8 cellular contexts compared by ENCODE assay signal in genomic region chr16:88804173-88804551, GRCh38. TPM values are rescaled to one million over a fixed set of nuclear protein-coding genes. Genes with fewer than 3 reads are reported as not detected.
DNase-seq lines count a peak whose midpoint lies in the region; ATAC-seq, FAIRE-seq and TF ChIP-seq lines count a peak whose summit lies in the region.

No MANE protein-coding gene starts in this region.

- H3K27me3 Mint-ChIP-seq in activated CD8-positive, alpha-beta memory T cell treated with anti-CD3 and anti-CD28 coated beads, Interleukin-2, amount 10 ng/mL, durations not matched to agents 7 days and 5 days, result no peaks in the 10 kb centered on the region
- H3K27me3 Mint-ChIP-seq in stimulated activated naive B cell treated with anti-CD40 and anti-IgM and Interleukin-4, amounts not matched to agents 10 μg/mL and 1 μg/mL and 100 μg/mL, for 72 hours, result no peaks in the 10 kb centered on the region

- no peaks in the 10 kb centered on the region for H3K9me3 Mint-ChIP-seq in activated CD8-positive, alpha-beta memory T cell treated with anti-CD3 and anti-CD28 coated beads, Interleukin-2, amount 10 ng/mL, durations not matched to agents 7 days and 5 days (ENCODE audit: low read depth)
- H3K9me3 Mint-ChIP-seq in stimulated activated naive B cell treated with anti-CD40 and anti-IgM and Interleukin-4, amounts not matched to agents 10 μg/mL and 1 μg/mL and 100 μg/mL, for 72 hours, result no peaks in the 10 kb centered on the region

- peak overlapping the region; percentile 82 for H3K4me3 Mint-ChIP-seq in activated CD8-positive, alpha-beta memory T cell treated with anti-CD3 and anti-CD28 coated beads, Interleukin-2, amount 10 ng/mL, durations not matched to agents 7 days and 5 days
- H3K4me3 Mint-ChIP-seq in stimulated activated naive B cell treated with anti-CD40 and anti-IgM and Interleukin-4, amounts not matched to agents 10 μg/mL and 1 μg/mL and 100 μg/mL, for 72 hours, result peak overlapping the region; percentile 83 to 86

- H3K27ac Mint-ChIP-seq in activated CD8-positive, alpha-beta memory T cell treated with anti-CD3 and anti-CD28 coated beads, Interleukin-2, amount 10 ng/mL, durations not matched to agents 7 days and 5 days, result peak overlapping the region; percentile 81
- peak overlapping the region; percentile 81 for H3K27ac Mint-ChIP-seq in stimulated activated naive B cell treated with anti-CD40 and anti-IgM and Interleukin-4, amounts not matched to agents 10 μg/mL and 1 μg/mL and 100 μg/mL, for 72 hours

- DNase-seq in activated CD8-positive, alpha-beta memory T cell treated with anti-CD3 and anti-CD28 coated beads, Interleukin-2, amount 10 ng/mL, durations not matched to agents 7 days and 5 days, result no peak
- no peak for DNase-seq in activated CD8-positive, alpha-beta memory T cell treated with anti-CD3 and anti-CD28 coated beads, Interleukin-2, amount 50 U/mL, for 4 hours
- DNase-seq in fibroblast of villous mesenchyme (ENCODE audit: low read depth) (no peak), GM19239 (ENCODE audit: insufficient read length, low spot score) (no peak), MV-4-11 (lab: John Stamatoyannopoulos, UW) (no peak), NCI-H1436 (lab: John Stamatoyannopoulos, UW) (no peak)
- no peak for DNase-seq in stimulated activated naive B cell treated with anti-CD40 and anti-IgM and Interleukin-4, amounts not matched to agents 10 μg/mL and 1 μg/mL and 100 μg/mL, for 72 hours

- peaks cover 47% of the 10 kb centered on the region for H3K4me1 Mint-ChIP-seq in activated CD8-positive, alpha-beta memory T cell treated with anti-CD3 and anti-CD28 coated beads, Interleukin-2, amount 10 ng/mL, durations not matched to agents 7 days and 5 days
- H3K4me1 Mint-ChIP-seq in stimulated activated naive B cell treated with anti-CD40 and anti-IgM and Interleukin-4, amounts not matched to agents 10 μg/mL and 1 μg/mL and 100 μg/mL, for 72 hours, result peaks cover 18 to 40% of the 10 kb centered on the region in 2 donors

- CTCF ChIA-PET in activated CD8-positive, alpha-beta memory T cell treated with anti-CD3 and anti-CD28 coated beads, Interleukin-2, amount 10 ng/mL, durations not matched to agents 7 days and 5 days (lab: Charles Lee), result interaction anchor here (1.7 to 2.5 kb wide), 4 partner anchors 10 to 67 kb away, joined by 4 to 11 read pairs (median 5); no protein-coding TSS in a partner anchor

- peak overlapping the region; percentile 39; the same call in 1 of the 2 replicates for H3K27ac ChIP-seq in VCaP

- no peak for ATAC-seq in activated CD8-positive, alpha-beta memory T cell treated with anti-CD3 and anti-CD28 coated beads, Interleukin-2, amount 10 ng/mL, durations not matched to agents 7 days and 5 days
- ATAC-seq in stimulated activated naive B cell treated with anti-CD40 and anti-IgM and Interleukin-4, amounts not matched to agents 10 μg/mL and 1 μg/mL and 100 μg/mL, for 72 hours (replicated peaks), result peak in 1 of 2 donors; percentile 1

- no peak for FAIRE-seq in GM19239 (lab: Jason Lieb, UNC)

- peak overlapping the region; percentile 69 for H3K4me3 ChIP-seq in fibroblast of villous mesenchyme (ENCODE audit: low read depth, low read length)

- TF ChIP-seq CTCF in VCaP (conservative IDR thresholded peaks at IDR 0.05) (no peak), fibroblast of villous mesenchyme (IDR thresholded peaks at IDR 0.05; ENCODE audit: insufficient read depth, low read depth, low read length) (no peak)

- peaks cover 38% of the 10 kb centered on the region for H3K36me3 Mint-ChIP-seq in activated CD8-positive, alpha-beta memory T cell treated with anti-CD3 and anti-CD28 coated beads, Interleukin-2, amount 10 ng/mL, durations not matched to agents 7 days and 5 days
- peaks cover 27 to 29% of the 10 kb centered on the region in 2 donors for H3K36me3 Mint-ChIP-seq in stimulated activated naive B cell treated with anti-CD40 and anti-IgM and Interleukin-4, amounts not matched to agents 10 μg/mL and 1 μg/mL and 100 μg/mL, for 72 hours

RNA-seq across cellular contexts. Expression of gene CDT1, which starts 0.6 kb away (rescaled TPM):
- total RNA-seq in activated CD8-positive, alpha-beta memory T cell treated with anti-CD3 and anti-CD28 coated beads, Interleukin-2, amount 10 ng/mL, durations not matched to agents 7 days and 5 days, result 100 to 1,000 TPM; 124 to 191 TPM
- total RNA-seq in fibroblast of villous mesenchyme, result 7.8 and 12.6 TPM in 2 replicates

RNA-seq across cellular contexts. Expression of gene APRT, which starts 7.6 kb away (rescaled TPM):
- total RNA-seq in activated CD8-positive, alpha-beta memory T cell treated with anti-CD3 and anti-CD28 coated beads, Interleukin-2, amount 10 ng/mL, durations not matched to agents 7 days and 5 days, result 100 to 1,000 TPM; 127 to 148 TPM
- 39.7 and 46.1 TPM in 2 replicates for total RNA-seq in fibroblast of villous mesenchyme

RNA-seq across cellular contexts. Expression of gene PIEZO1, which starts 19.1 kb away (rescaled TPM):
- 100 to 1,000 TPM; 269 to 347 TPM for total RNA-seq in activated CD8-positive, alpha-beta memory T cell treated with anti-CD3 and anti-CD28 coated beads, Interleukin-2, amount 10 ng/mL, durations not matched to agents 7 days and 5 days
- total RNA-seq in fibroblast of villous mesenchyme, result 196 and 197 TPM in 2 replicates

RNA-seq across cellular contexts. Expression of gene GALNS, which starts 52.6 kb away (rescaled TPM):
- total RNA-seq in activated CD8-positive, alpha-beta memory T cell treated with anti-CD3 and anti-CD28 coated beads, Interleukin-2, amount 10 ng/mL, durations not matched to agents 7 days and 5 days, result 10 to 100 TPM; 30.8 to 38.8 TPM
- 24.8 and 26.3 TPM in 2 replicates for total RNA-seq in fibroblast of villous mesenchyme

RNA-seq across cellular contexts. Expression of gene TRAPPC2L, which starts 52.8 kb away (rescaled TPM):
- 10 to 100 TPM; 49.2 to 51.3 TPM for total RNA-seq in activated CD8-positive, alpha-beta memory T cell treated with anti-CD3 and anti-CD28 coated beads, Interleukin-2, amount 10 ng/mL, durations not matched to agents 7 days and 5 days
- 34.5 and 49.6 TPM in 2 replicates for total RNA-seq in fibroblast of villous mesenchyme
